19 cellular contexts compared by ENCODE assay signal in genomic region chr2:183126635-183127034, GRCh38. TPM values are rescaled to one million over a fixed set of nuclear protein-coding genes. Genes with fewer than 3 reads are reported as not detected.
A peak's percentile ranks its signal among the peaks of the same experiment; 100 is the strongest.
DNase-seq lines count a peak whose midpoint lies in the region; ATAC-seq and TF ChIP-seq lines count a peak whose summit lies in the region.
"Had no signal": no experiment of that assay in that cellular context is flagged by ENCODE, and none has a peak within 500 bp of the region (broad histone marks: within the 10 kb centered on the region; RNA-seq: fewer than 3 reads in every experiment).

No MANE protein-coding gene starts in this region.

- H3K4me1 Mint-ChIP-seq in activated CD4-positive, alpha-beta T cell treated with anti-CD3 and anti-CD28 coated beads, Interleukin-2, amount 10 ng/mL, durations not matched to agents 24 days and 14 days, result peaks cover 29% of the 10 kb centered on the region
- peaks cover 30% of the 10 kb centered on the region for H3K4me1 Mint-ChIP-seq in HFFc6 (ENCODE audit: low read depth)
- peaks cover 29% of the 10 kb centered on the region for H3K4me1 Mint-ChIP-seq in activated naive CD8-positive, alpha-beta T cell treated with anti-CD3 and anti-CD28 coated beads, Interleukin-2, amount 10 ng/mL, durations not matched to agents 7 days and 5 days
- H3K4me1 Mint-ChIP-seq in naive thymus-derived CD4-positive, alpha-beta T cell, result peaks cover 21 to 57% (median 37%) of the 10 kb centered on the region in 7 donors

- H3K27ac ChIP-seq in naive thymus-derived CD4-positive, alpha-beta T cell (ENCODE audit: low read depth, low read length), result no peak overlapping the region
- H3K27ac ChIP-seq: esophagus muscularis mucosa, spleen had no signal

- in situ Hi-C loops in GM13977 (cut with MboI; ENCODE audit: low pct_unique_long_range_greater_than_20kb, low sequenced_read_pairs, unreplicated experiment), result no loop called here

- H3K36me3 Mint-ChIP-seq in activated CD4-positive, alpha-beta T cell treated with anti-CD3 and anti-CD28 coated beads, Interleukin-2, amount 10 ng/mL, durations not matched to agents 24 days and 14 days (ENCODE audit: low read depth), result peaks cover 19% of the 10 kb centered on the region
- H3K36me3 Mint-ChIP-seq in HFFc6 (ENCODE audit: low read depth), result no peaks in the 10 kb centered on the region; the same call in 1 of the 2 replicates
- peaks cover 11% of the 10 kb centered on the region for H3K36me3 Mint-ChIP-seq in activated naive CD8-positive, alpha-beta T cell treated with anti-CD3 and anti-CD28 coated beads, Interleukin-2, amount 10 ng/mL, durations not matched to agents 7 days and 5 days
- H3K36me3 Mint-ChIP-seq in naive thymus-derived CD4-positive, alpha-beta T cell, result peaks cover 4 to 12% (median 10%) of the 10 kb centered on the region in 5 donors

- POLR2A ChIA-PET in activated naive CD8-positive, alpha-beta T cell treated with anti-CD3 and anti-CD28 coated beads, Interleukin-2, amount 10 ng/mL, durations not matched to agents 7 days and 5 days (lab: Charles Lee), result no interaction called here
- POLR2A ChIA-PET in naive thymus-derived CD4-positive, alpha-beta T cell (lab: Charles Lee), result no interaction called here

- intact Hi-C loops in activated CD4-positive, alpha-beta T cell treated with anti-CD3 and anti-CD28 coated beads, Interleukin-2, amount 10 ng/mL, durations not matched to agents 24 days and 14 days (cut with micrococcal nuclease), result no loop called here
- intact Hi-C loops in naive thymus-derived CD4-positive, alpha-beta T cell (cut with micrococcal nuclease), result no loop called here
- intact Hi-C loops in Right ventricle myocardium superior (cut with DNase I), result no loop called here

- DNase-seq in activated CD4-positive, alpha-beta T cell treated with anti-CD3 and anti-CD28 coated beads, Interleukin-2, amount 10 ng/mL, durations not matched to agents 24 days and 14 days, result no peak
- DNase-seq in activated CD4-positive, alpha-beta T cell treated with anti-CD3 and anti-CD28 coated beads, Interleukin-2, amount 50 U/mL, for 1 hour, result no peak
- no peak for DNase-seq in HFFc6
- no peak for DNase-seq in activated naive CD8-positive, alpha-beta T cell treated with anti-CD3 and anti-CD28 coated beads, Interleukin-2, amount 10 ng/mL, durations not matched to agents 7 days and 5 days
- DNase-seq in naive thymus-derived CD4-positive, alpha-beta T cell, result no peak
- no peak for DNase-seq in GM13977 (ENCODE audit: low spot score)
- DNase-seq in Right ventricle myocardium superior, result no peak
- DNase-seq: activated CD4-positive, alpha-beta T cell treated with anti-CD3 and anti-CD28 coated beads, Interleukin-2, amount 10 ng/mL, durations not matched to agents 7 days and 5 days; activated effector memory CD4-positive, alpha-beta T cell treated with anti-CD3 and anti-CD28 coated beads, Interleukin-2, amount 50 U/mL, for 16 hours; dermis blood vessel endothelial cell; GF-D8; left cardiac atrium; mucosa of descending colon; NCI-H1092 treated with DMSO at 0.1 percent for 48 hours; spleen; stimulated activated naive B cell treated with anti-CD40 and anti-IgM and Interleukin-4, amounts not matched to agents 10 μg/mL and 1 μg/mL and 100 μg/mL, for 72 hours had no signal

- H3K9me3 ChIP-seq in naive thymus-derived CD4-positive, alpha-beta T cell (ENCODE audit: control insufficient read depth in 2 of 3, low read length in 3 of 3), result no peaks in the 10 kb centered on the region
- H3K9me3 ChIP-seq: esophagus muscularis mucosa, mucosa of descending colon, spleen had no signal

- CTCF ChIA-PET in naive thymus-derived CD4-positive, alpha-beta T cell (lab: Charles Lee), result no interaction called here

- no peaks in the 10 kb centered on the region for H3K27me3 ChIP-seq in naive thymus-derived CD4-positive, alpha-beta T cell (ENCODE audit: control insufficient read depth in 2 of 2, insufficient read depth in 2 of 2, low read length in 2 of 2)
- H3K27me3 ChIP-seq: esophagus muscularis mucosa, spleen had no signal

- ATAC-seq in activated naive CD8-positive, alpha-beta T cell treated with anti-CD3 and anti-CD28 coated beads, Interleukin-2, amount 10 ng/mL, durations not matched to agents 7 days and 5 days (ENCODE audit: low read depth), result no peak
- no peak for ATAC-seq in naive thymus-derived CD4-positive, alpha-beta T cell
- ATAC-seq in Right ventricle myocardium superior (ENCODE audit: poor library complexity) (no peak), HG02678 (IDR thresholded peaks at IDR 0.05; ENCODE audit: unreplicated experiment) (no peak)
- ATAC-seq: left cardiac atrium; mucosa of descending colon; stimulated activated naive B cell treated with anti-CD40 and anti-IgM and Interleukin-4, amounts not matched to agents 10 μg/mL and 1 μg/mL and 100 μg/mL, for 72 hours had no signal

- TF ChIP-seq CTCF in HFFc6 (IDR thresholded peaks at IDR 0.05) (no peak), GM13977 (IDR thresholded peaks at IDR 0.05; ENCODE audit: extremely low read depth, insufficient read depth, missing control alignments) (no peak)

- H3K27ac Mint-ChIP-seq in activated CD4-positive, alpha-beta T cell treated with anti-CD3 and anti-CD28 coated beads, Interleukin-2, amount 10 ng/mL, durations not matched to agents 24 days and 14 days, result no peak overlapping the region
- no peak overlapping the region for H3K27ac Mint-ChIP-seq in HFFc6
- no peak overlapping the region for H3K27ac Mint-ChIP-seq in activated naive CD8-positive, alpha-beta T cell treated with anti-CD3 and anti-CD28 coated beads, Interleukin-2, amount 10 ng/mL, durations not matched to agents 7 days and 5 days
- H3K27ac Mint-ChIP-seq in naive thymus-derived CD4-positive, alpha-beta T cell, result no peak overlapping the region
- H3K27ac Mint-ChIP-seq: stimulated activated naive B cell treated with anti-CD40 and anti-IgM and Interleukin-4, amounts not matched to agents 10 μg/mL and 1 μg/mL and 100 μg/mL, for 72 hours had no signal

- H3K4me3 Mint-ChIP-seq in activated CD4-positive, alpha-beta T cell treated with anti-CD3 and anti-CD28 coated beads, Interleukin-2, amount 10 ng/mL, durations not matched to agents 24 days and 14 days, result peak overlapping the region; percentile 98
- H3K4me3 Mint-ChIP-seq in HFFc6, result peak overlapping the region; percentile 97; the same call in 1 of the 2 replicates
- peak overlapping the region; percentile 95 for H3K4me3 Mint-ChIP-seq in activated naive CD8-positive, alpha-beta T cell treated with anti-CD3 and anti-CD28 coated beads, Interleukin-2, amount 10 ng/mL, durations not matched to agents 7 days and 5 days
- H3K4me3 Mint-ChIP-seq in naive thymus-derived CD4-positive, alpha-beta T cell, result peak overlapping the region in 6 of 10 donors; percentile 90 to 100 (median 96)

- H3K4me3 ChIP-seq in naive thymus-derived CD4-positive, alpha-beta T cell (ENCODE audit: low read length), result no peak overlapping the region
- H3K4me3 ChIP-seq: esophagus muscularis mucosa, mucosa of descending colon had no signal

- no peaks in the 10 kb centered on the region for H3K9me3 Mint-ChIP-seq in activated CD4-positive, alpha-beta T cell treated with anti-CD3 and anti-CD28 coated beads, Interleukin-2, amount 10 ng/mL, durations not matched to agents 24 days and 14 days
- no peaks in the 10 kb centered on the region for H3K9me3 Mint-ChIP-seq in HFFc6
- no peaks in the 10 kb centered on the region for H3K9me3 Mint-ChIP-seq in activated naive CD8-positive, alpha-beta T cell treated with anti-CD3 and anti-CD28 coated beads, Interleukin-2, amount 10 ng/mL, durations not matched to agents 7 days and 5 days
- H3K9me3 Mint-ChIP-seq in naive thymus-derived CD4-positive, alpha-beta T cell, result no peaks in the 10 kb centered on the region
- H3K9me3 Mint-ChIP-seq: activated CD4-positive, alpha-beta T cell treated with anti-CD3 and anti-CD28 coated beads, Interleukin-2, amount 10 ng/mL, durations not matched to agents 7 days and 5 days; stimulated activated naive B cell treated with anti-CD40 and anti-IgM and Interleukin-4, amounts not matched to agents 10 μg/mL and 1 μg/mL and 100 μg/mL, for 72 hours; type B pancreatic cell had no signal

- no peaks in the 10 kb centered on the region for H3K27me3 Mint-ChIP-seq in activated CD4-positive, alpha-beta T cell treated with anti-CD3 and anti-CD28 coated beads, Interleukin-2, amount 10 ng/mL, durations not matched to agents 24 days and 14 days
- H3K27me3 Mint-ChIP-seq in HFFc6 (ENCODE audit: insufficient read depth), result no peaks in the 10 kb centered on the region; the same call in 1 of the 2 replicates
- no peaks in the 10 kb centered on the region for H3K27me3 Mint-ChIP-seq in activated naive CD8-positive, alpha-beta T cell treated with anti-CD3 and anti-CD28 coated beads, Interleukin-2, amount 10 ng/mL, durations not matched to agents 7 days and 5 days
- peaks cover 0 to 12% (median 5%) of the 10 kb centered on the region in 5 donors for H3K27me3 Mint-ChIP-seq in naive thymus-derived CD4-positive, alpha-beta T cell
- H3K27me3 Mint-ChIP-seq: activated CD4-positive, alpha-beta T cell treated with anti-CD3 and anti-CD28 coated beads, Interleukin-2, amount 10 ng/mL, durations not matched to agents 7 days and 5 days; type B pancreatic cell had no signal

- peaks cover 8 to 15% of the 10 kb centered on the region in 2 donors for H3K4me1 ChIP-seq in naive thymus-derived CD4-positive, alpha-beta T cell (ENCODE audit: control insufficient read depth in 2 of 2, insufficient read depth in 2 of 2, low read length in 2 of 2)

- H3K36me3 ChIP-seq in naive thymus-derived CD4-positive, alpha-beta T cell (ENCODE audit: control insufficient read depth in 2 of 3, insufficient read depth in 3 of 3, low read length in 3 of 3), result peaks cover 0 to 9% (median 3%) of the 10 kb centered on the region in 3 experiments

RNA-seq across cellular contexts. Expression of gene NUP35, which starts 2.4 kb away (rescaled TPM):
- 41.5 and 44.0 TPM in 2 replicates for total RNA-seq in activated CD4-positive, alpha-beta T cell treated with anti-CD3 and anti-CD28 coated beads, Interleukin-2, amount 10 ng/mL, durations not matched to agents 24 days and 14 days
- 10 to 100 TPM; 10.4 to 17.0 (median 14.2) TPM for total RNA-seq in HFFc6 (2021; fragmentation: NEBNext Ultra II Directional; extraction: Animal tissue kit (Norgen Biotek cat#: 25700))
- total RNA-seq in activated naive CD8-positive, alpha-beta T cell treated with anti-CD3 and anti-CD28 coated beads, Interleukin-2, amount 10 ng/mL, durations not matched to agents 7 days and 5 days, result 10 to 100 TPM; 20.1 to 21.4 TPM
- 10 to 100 TPM; 12.5 to 25.3 (median 19.7) TPM for total RNA-seq in naive thymus-derived CD4-positive, alpha-beta T cell
- 10 to 100 TPM in 1 of 2 donors, 1 to 10 TPM in 1; 5.2 to 11.8 TPM for polyA plus RNA-seq in naive thymus-derived CD4-positive, alpha-beta T cell
- total RNA-seq in Right ventricle myocardium superior, result 9.6 TPM

RNA-seq across cellular contexts. Expression of gene DUSP19, which starts 48.1 kb away (rescaled TPM):
- total RNA-seq in activated CD4-positive, alpha-beta T cell treated with anti-CD3 and anti-CD28 coated beads, Interleukin-2, amount 10 ng/mL, durations not matched to agents 24 days and 14 days, result 1.0 and 2.3 TPM in 2 replicates
- total RNA-seq in HFFc6 (2021; fragmentation: NEBNext Ultra II Directional; extraction: Animal tissue kit (Norgen Biotek cat#: 25700)), result 1 to 10 TPM; 2.5 to 2.8 (median 2.7) TPM
- total RNA-seq in activated naive CD8-positive, alpha-beta T cell treated with anti-CD3 and anti-CD28 coated beads, Interleukin-2, amount 10 ng/mL, durations not matched to agents 7 days and 5 days, result 1 to 10 TPM; 1.7 to 1.8 TPM
- 1 to 10 TPM in 4 of 5 experiments, under 1 TPM in 1; 0.92 to 3.3 (median 1.2) TPM for total RNA-seq in naive thymus-derived CD4-positive, alpha-beta T cell
- under 1 TPM; 0.66 to 0.99 TPM for polyA plus RNA-seq in naive thymus-derived CD4-positive, alpha-beta T cell
- total RNA-seq in Right ventricle myocardium superior, result 10.8 TPM
